In genomic region chr3:41288785-41289184, GRCh38 we compare ENCODE assay signal across 1 cellular context.
TF ChIP-seq lines count a peak whose summit lies in the region.

No MANE protein-coding gene starts in this region.

TF ChIP-seq in GM23338, 12 proteins besides CTCF, POLR2A, EP300 and RAD21:
- TF ChIP-seq REST (IDR thresholded peaks at IDR 0.05; ENCODE audit: unreplicated experiment): no peak
- TF ChIP-seq CREB1 (CRISPR knock-in tag; IDR thresholded peaks at IDR 0.05; ENCODE audit: low read depth): no peak
- TF ChIP-seq ETS1 (IDR thresholded peaks at IDR 0.05): no peak
- TF ChIP-seq EZH2 (IDR thresholded peaks at IDR 0.05; ENCODE audit: low read depth, unreplicated experiment): no peak
- no peak for TF ChIP-seq ZNF114 (CRISPR knock-in tag; IDR thresholded peaks at IDR 0.05)
- no peak for TF ChIP-seq NANOG (IDR thresholded peaks at IDR 0.05; ENCODE audit: borderline replicate concordance)
- TF ChIP-seq EZH2phosphoT487 (IDR thresholded peaks at IDR 0.05; ENCODE audit: unreplicated experiment): no peak
TF ChIP-seq in GM23338: peak in this region for 0.
